12 cellular contexts compared by ENCODE assay signal in the genomic region with DNA sequence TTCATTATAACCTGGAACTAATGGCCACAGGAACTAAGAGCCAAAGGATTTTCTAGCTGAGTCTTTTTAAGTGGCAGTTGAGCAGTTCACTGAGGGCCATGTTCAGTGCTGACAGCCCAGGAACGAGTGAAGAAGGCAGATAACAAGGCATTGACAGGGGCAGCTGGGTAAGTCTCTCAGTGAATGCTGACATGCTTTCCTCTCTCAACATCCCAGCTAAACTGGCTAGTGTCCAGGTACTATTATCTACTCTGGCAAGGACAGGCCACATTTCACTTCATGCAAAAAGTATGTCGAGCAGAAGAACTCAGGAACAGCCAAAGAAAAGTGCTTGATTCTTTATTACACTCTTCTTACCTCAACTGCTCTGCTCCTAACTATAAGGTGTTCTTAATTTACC.
DNase-seq lines count a peak whose midpoint lies in the region; FAIRE-seq and TF ChIP-seq lines count a peak whose summit lies in the region.
"Had no signal": no experiment of that assay in that cellular context is flagged by ENCODE, and none has a peak within 500 bp of the region (broad histone marks: within the 10 kb centered on the region; RNA-seq: fewer than 3 reads in every experiment).

No MANE protein-coding gene starts in this region.

- H3K27me3 Mint-ChIP-seq in activated CD4-positive, alpha-beta memory T cell treated with anti-CD3 and anti-CD28 coated beads, Interleukin-2, amount 10 ng/mL, durations not matched to agents 7 days and 5 days: no peaks in the 10 kb centered on the region
- H3K27me3 Mint-ChIP-seq: activated naive CD8-positive, alpha-beta T cell had no signal

- TF ChIP-seq POLR2A in GM12892 (IDR thresholded peaks at IDR 0.05; ENCODE audit: low read depth, low read length): no peak

- H3K27ac Mint-ChIP-seq in activated CD4-positive, alpha-beta memory T cell treated with anti-CD3 and anti-CD28 coated beads, Interleukin-2, amount 10 ng/mL, durations not matched to agents 7 days and 5 days: no peak overlapping the region
- H3K27ac Mint-ChIP-seq: activated naive CD8-positive, alpha-beta T cell had no signal

- FAIRE-seq in GM12892 (lab: Jason Lieb, UNC): no peak
- FAIRE-seq: endometrium had no signal

- no peaks in the 10 kb centered on the region for H3K4me1 Mint-ChIP-seq in activated CD4-positive, alpha-beta memory T cell treated with anti-CD3 and anti-CD28 coated beads, Interleukin-2, amount 10 ng/mL, durations not matched to agents 7 days and 5 days

- no peak overlapping the region for H3K4me3 Mint-ChIP-seq in activated CD4-positive, alpha-beta memory T cell treated with anti-CD3 and anti-CD28 coated beads, Interleukin-2, amount 10 ng/mL, durations not matched to agents 7 days and 5 days
- H3K4me3 Mint-ChIP-seq: activated naive CD8-positive, alpha-beta T cell had no signal

- no peaks in the 10 kb centered on the region for H3K36me3 Mint-ChIP-seq in activated CD4-positive, alpha-beta memory T cell treated with anti-CD3 and anti-CD28 coated beads, Interleukin-2, amount 10 ng/mL, durations not matched to agents 7 days and 5 days (ENCODE audit: low read depth)
- H3K36me3 Mint-ChIP-seq: activated naive CD8-positive, alpha-beta T cell had no signal

- CTCF ChIA-PET in activated CD4-positive, alpha-beta memory T cell treated with anti-CD3 and anti-CD28 coated beads, Interleukin-2, amount 10 ng/mL, durations not matched to agents 7 days and 5 days (lab: Charles Lee): no interaction called here

- DNase-seq in Daoy (ENCODE audit: low read depth): peak; percentile 36
- peak; percentile 90 for DNase-seq in NCI-H446 treated with DMSO at 0.1 percent for 48 hours (lab: John Stamatoyannopoulos, UW)
- peak; percentile 36 for DNase-seq in dedifferentiated amniotic fluid mesenchymal stem cell (ENCODE audit: extremely low spot score)
- DNase-seq in lung microvascular endothelial cell (ENCODE audit: low read depth in 2 of 2): peak; percentile 34 to 60
- DNase-seq in kidney glomerular epithelial cell (lab: John Stamatoyannopoulos, UW): no peak
- DNase-seq in activated gamma-delta T cell (lab: John Stamatoyannopoulos, UW): no peak
- DNase-seq in GM12892 (ENCODE audit: insufficient read length): no peak
- DNase-seq in activated CD4-positive, alpha-beta memory T cell treated with anti-CD3 and anti-CD28 coated beads, Interleukin-2, amount 10 ng/mL, durations not matched to agents 7 days and 5 days: no peak
- DNase-seq: NCI-H524 treated with DMSO at 0.1 percent for 48 hours, T-helper 1 cell had no signal

- POLR2A ChIA-PET in activated CD4-positive, alpha-beta memory T cell treated with anti-CD3 and anti-CD28 coated beads, Interleukin-2, amount 10 ng/mL, durations not matched to agents 7 days and 5 days (lab: Charles Lee): no interaction called here

- H3K9me3 Mint-ChIP-seq in activated CD4-positive, alpha-beta memory T cell treated with anti-CD3 and anti-CD28 coated beads, Interleukin-2, amount 10 ng/mL, durations not matched to agents 7 days and 5 days: no peaks in the 10 kb centered on the region

Comparison
In these comparisons a context has a peak if more than half of its experiments do, and no peak if none do; other contexts are left out.
1. DNase-seq: peak in Daoy (single experiment), NCI-H446 treated with DMSO at 0.1 percent for 48 hours (single experiment), dedifferentiated amniotic fluid mesenchymal stem cell (single experiment) and lung microvascular endothelial cell (2 of 2); none in kidney glomerular epithelial cell (single experiment), activated gamma-delta T cell (single experiment), GM12892 (single experiment) and activated CD4-positive, alpha-beta memory T cell treated with anti-CD3 and anti-CD28 coated beads, Interleukin-2, amount 10 ng/mL, durations not matched to agents 7 days and 5 days (single experiment).